9 cellular contexts compared by ENCODE assay signal in genomic region chr19:47427241-47428176, GRCh38. TPM values are rescaled to one million over a fixed set of nuclear protein-coding genes. Genes with fewer than 3 reads are reported as not detected.
A peak's percentile ranks its signal among the peaks of the same experiment; 100 is the strongest.
DNase-seq lines count a peak whose midpoint lies in the region; ATAC-seq and TF ChIP-seq lines count a peak whose summit lies in the region.
"Had no signal": no experiment of that assay in that cellular context is flagged by ENCODE, and none has a peak within 500 bp of the region (broad histone marks: within the 10 kb centered on the region; RNA-seq: fewer than 3 reads in every experiment).

No MANE protein-coding gene starts in this region.

- peaks cover 13% of the 10 kb centered on the region for H3K4me1 Mint-ChIP-seq in activated T-cell treated with anti-CD3 and anti-CD28 coated beads, Interleukin-2, amount 50 U/mL, for 4 hours (ENCODE audit: low read depth)
- peaks cover 11% of the 10 kb centered on the region for H3K4me1 Mint-ChIP-seq in neural crest cell

- peaks cover 7% of the 10 kb centered on the region; the same call in 1 of the 2 replicates for H3K4me1 ChIP-seq in HUES64 (ENCODE audit: insufficient read depth, low read length)
- H3K4me1 ChIP-seq in fibroblast of lung (ENCODE audit: control insufficient read depth, extremely low read depth, insufficient read depth, low read length) = peaks cover 14% of the 10 kb centered on the region
- peaks cover 8 to 18% of the 10 kb centered on the region in 2 donors for H3K4me1 ChIP-seq in thoracic aorta (ENCODE audit: control insufficient read depth in 1 of 2, low read depth in 2 of 2)

- 8% methylated on average over 17 of the region's 17 CpGs for WGBS in HUES64

- no peaks in the 10 kb centered on the region for H3K36me3 Mint-ChIP-seq in activated T-cell treated with anti-CD3 and anti-CD28 coated beads, Interleukin-2, amount 50 U/mL, for 4 hours (ENCODE audit: insufficient read depth)
- no peaks in the 10 kb centered on the region for H3K36me3 Mint-ChIP-seq in neural crest cell (ENCODE audit: low read depth)

- H3K9me3 Mint-ChIP-seq in activated T-cell treated with anti-CD3 and anti-CD28 coated beads, Interleukin-2, amount 50 U/mL, for 4 hours = no peaks in the 10 kb centered on the region
- H3K9me3 Mint-ChIP-seq in neural crest cell = no peaks in the 10 kb centered on the region
- H3K9me3 Mint-ChIP-seq: dendritic cell treated with granulocyte-macrophage colony-stimulating factor and Interleukin-4, amounts not matched to agents 40 ng/mL and 50 ng/mL, for 4 days had no signal

- peaks cover 70% of the 10 kb centered on the region for H3K27me3 Mint-ChIP-seq in activated T-cell treated with anti-CD3 and anti-CD28 coated beads, Interleukin-2, amount 50 U/mL, for 4 hours (ENCODE audit: low read depth)
- H3K27me3 Mint-ChIP-seq in neural crest cell (ENCODE audit: low read depth) = peaks cover 22% of the 10 kb centered on the region

- H3K9ac ChIP-seq in HUES64 (ENCODE audit: low read depth, low read length) (0 out of 2 replicates have a peak overlapping the region, but pooled peaks have one; percentile 9), fibroblast of lung (ENCODE audit: insufficient read depth, low read length) (no peak overlapping the region)

- no peak overlapping the region for H3K4me3 Mint-ChIP-seq in activated T-cell treated with anti-CD3 and anti-CD28 coated beads, Interleukin-2, amount 50 U/mL, for 4 hours
- no peak overlapping the region for H3K4me3 Mint-ChIP-seq in neural crest cell
- H3K4me3 Mint-ChIP-seq: dendritic cell treated with granulocyte-macrophage colony-stimulating factor and Interleukin-4, amounts not matched to agents 40 ng/mL and 50 ng/mL, for 4 days had no signal

- H3K9me3 ChIP-seq in HUES64 (ENCODE audit: insufficient read depth, low read depth, low read length) (no peaks in the 10 kb centered on the region), fibroblast of lung (ENCODE audit: control insufficient read depth, insufficient read depth, low read depth, low read length) (no peaks in the 10 kb centered on the region), thoracic aorta (no peaks in the 10 kb centered on the region)

- peak; percentile 51 to 55 for ATAC-seq in activated T-cell treated with anti-CD3 and anti-CD28 coated beads, Interleukin-2, amount 50 U/mL, for 4 hours
- peak; percentile 7 for ATAC-seq in thoracic aorta (ENCODE audit: insufficient number of reproducible peaks, low FRiP score, low read depth)
- no peak for ATAC-seq in HG03460 (IDR thresholded peaks at IDR 0.05; ENCODE audit: unreplicated experiment)

- TF ChIP-seq CTCF in fibroblast of lung (conservative IDR thresholded peaks at IDR 0.05 in 1 of 2, IDR thresholded peaks at IDR 0.05 in 1 of 2; ENCODE audit: low read depth in 1 of 2, low read length in 2 of 2) (peak; percentile 91), neural crest cell (conservative IDR thresholded peaks at IDR 0.05) (peak; percentile 91), thoracic aorta (IDR thresholded peaks at IDR 0.05) (peak; percentile 85)

- H3K36me3 ChIP-seq in HUES64 (ENCODE audit: insufficient read depth, low read length) (no peaks in the 10 kb centered on the region), fibroblast of lung (ENCODE audit: control insufficient read depth, insufficient read depth, low read length) (no peaks in the 10 kb centered on the region), thoracic aorta (no peaks in the 10 kb centered on the region)

- H2AFZ ChIP-seq in fibroblast of lung (ENCODE audit: low read length) = peak overlapping the region; percentile 45

- no peak overlapping the region for H3K27ac Mint-ChIP-seq in neural crest cell (ENCODE audit: unreplicated experiment)
- H3K27ac Mint-ChIP-seq: dendritic cell treated with granulocyte-macrophage colony-stimulating factor and Interleukin-4, amounts not matched to agents 40 ng/mL and 50 ng/mL, for 4 days had no signal

- no peaks in the 10 kb centered on the region for H4K20me1 ChIP-seq in fibroblast of lung (ENCODE audit: control insufficient read depth, extremely low read depth, insufficient read depth, low read length)

- H3K79me2 ChIP-seq in fibroblast of lung (ENCODE audit: control insufficient read depth, insufficient read depth, low read length) = no peaks in the 10 kb centered on the region

- DNase-seq in DMS153 (lab: John Stamatoyannopoulos, UW) (peak; percentile 71), OCI-M2 (lab: John Stamatoyannopoulos, UW; ENCODE audit: unreplicated experiment) (peak; percentile 49), fibroblast of lung (ENCODE audit: low read depth in 2 of 2) (peak; percentile 36 to 45), neural crest cell (ENCODE audit: low read depth, low spot score) (peak; percentile 88), thoracic aorta (ENCODE audit: low spot score) (no peak)
- peak; percentile 62 for DNase-seq in activated T-cell treated with anti-CD3 and anti-CD28 coated beads, Interleukin-2, amount 50 U/mL, for 4 hours

- H3K27me3 ChIP-seq in HUES64 (ENCODE audit: insufficient read depth, low read length) (peaks cover 45% of the 10 kb centered on the region), fibroblast of lung (ENCODE audit: control insufficient read depth, insufficient read depth, low read length) (peaks cover 14% of the 10 kb centered on the region), thoracic aorta (replicated peaks; ENCODE audit: insufficient read depth) (peaks cover 24% of the 10 kb centered on the region)

- H3K27ac ChIP-seq in HUES64 (ENCODE audit: low read depth, low read length) (peak overlapping the region; percentile 32; the same call in 1 of the 2 replicates), fibroblast of lung (ENCODE audit: insufficient read depth, low read length) (peak overlapping the region; percentile 38), thoracic aorta (no peak overlapping the region)

- H3K4me3 ChIP-seq in HUES64 (ENCODE audit: low read length) = peak overlapping the region; percentile 48
- H3K4me3 ChIP-seq in fibroblast of lung (replicated peaks in 1 of 4; ENCODE audit: control extremely low read depth in 1 of 4, insufficient read depth in 1 of 4, low read depth in 3 of 4, low read length in 4 of 4) = peak overlapping the region; percentile 15 to 47 (median 35)
- no peak overlapping the region for H3K4me3 ChIP-seq in thoracic aorta

- peak overlapping the region; percentile 95 for H3K4me2 ChIP-seq in fibroblast of lung (ENCODE audit: extremely low read depth, insufficient read depth, low read length)

RNA-seq across cellular contexts. Expression of gene MEIS3, which starts 8.2 kb away (rescaled TPM):
- 64.8 TPM for polyA plus RNA-seq in HUES64 (2013, experiment 1 of 2)
- polyA plus RNA-seq in HUES64 (2013, experiment 2 of 2) = 85.5 TPM
- total RNA-seq in activated T-cell treated with anti-CD3 and anti-CD28 coated beads, Interleukin-2, amount 50 U/mL, for 4 hours = under 1 TPM in 1 of 3 donors, not detected in 2; 0.16 TPM
- total RNA-seq in fibroblast of lung (40.3 and 57.8 TPM in 2 replicates), neural crest cell (99.9 and 109 TPM in 2 replicates), thoracic aorta (10 to 100 TPM in 1 of 2 donors, 1 to 10 TPM in 1; 6.4 to 11.5 TPM)
- polyA plus RNA-seq in fibroblast of lung = 18.5 and 30.5 TPM in 2 replicates
- 34.9 and 65.1 TPM in 2 replicates for polyA plus RNA-seq in fibroblast of lung (2012)
- polyA minus RNA-seq in fibroblast of lung (ENCODE audit: low replicate concordance) = 33.0 and 104 TPM in 2 replicates

RNA-seq across cellular contexts. Expression of gene SLC8A2, which starts 44.2 kb away (rescaled TPM):
- polyA plus RNA-seq in HUES64 (2013, experiment 1 of 2) = 3.0 TPM
- 3.4 TPM for polyA plus RNA-seq in HUES64 (2013, experiment 2 of 2)
- under 1 TPM in 1 of 3 donors, not detected in 2; 0.05 TPM for total RNA-seq in activated T-cell treated with anti-CD3 and anti-CD28 coated beads, Interleukin-2, amount 50 U/mL, for 4 hours
- under 0.01 TPM in 1 of 2 replicates, not detected in the other for total RNA-seq in fibroblast of lung
- not detected in 2 replicates for polyA plus RNA-seq in fibroblast of lung
- polyA plus RNA-seq in fibroblast of lung (2012) = not detected in 2 replicates
- polyA minus RNA-seq in fibroblast of lung (ENCODE audit: low replicate concordance) = not detected in 2 replicates
- total RNA-seq in neural crest cell = 0.61 and 0.70 TPM in 2 replicates
- under 1 TPM in 1 of 2 donors, not detected in 1; 0.28 TPM for total RNA-seq in thoracic aorta

RNA-seq across cellular contexts. Expression of gene KPTN, which starts 56.5 kb away (rescaled TPM):
- 22.5 TPM for polyA plus RNA-seq in HUES64 (2013, experiment 1 of 2)
- polyA plus RNA-seq in HUES64 (2013, experiment 2 of 2) = 24.7 TPM
- 10 to 100 TPM; 12.3 to 17.4 (median 14.9) TPM for total RNA-seq in activated T-cell treated with anti-CD3 and anti-CD28 coated beads, Interleukin-2, amount 50 U/mL, for 4 hours
- total RNA-seq in fibroblast of lung (6.2 and 6.9 TPM in 2 replicates), neural crest cell (30.0 and 30.2 TPM in 2 replicates), thoracic aorta (1 to 10 TPM in 1 of 2 donors, under 1 TPM in 1; 0.95 to 1.2 TPM)
- polyA plus RNA-seq in fibroblast of lung = 4.9 and 5.3 TPM in 2 replicates
- polyA plus RNA-seq in fibroblast of lung (2012) = 8.5 and 12.5 TPM in 2 replicates
- 17.3 and 21.9 TPM in 2 replicates for polyA minus RNA-seq in fibroblast of lung (ENCODE audit: low replicate concordance)

Comparison
In these comparisons a context has a peak if more than half of its experiments do, and no peak if none do; other contexts are left out.
1. H3K27ac ChIP-seq: peak in HUES64 (single experiment) and fibroblast of lung (single experiment); none in thoracic aorta (0 of 2).
2. RNA of gene MEIS3, which starts 8.2 kb away (total RNA-seq): 99.9 to 109 TPM in neural crest cell, 40.3 to 57.8 TPM in fibroblast of lung and 6.4 to 11.5 TPM in thoracic aorta; 0.16 TPM in activated T-cell treated with anti-CD3 and anti-CD28 coated beads, Interleukin-2, amount 50 U/mL, for 4 hours; every median in the first group is over 4 times any median in the second.
3. Peak in every context shown above with its lines, with median percentiles within 50 percentile points of each other: CTCF ChIP-seq.